8 cellular contexts compared by ENCODE assay signal in the genomic region with DNA sequence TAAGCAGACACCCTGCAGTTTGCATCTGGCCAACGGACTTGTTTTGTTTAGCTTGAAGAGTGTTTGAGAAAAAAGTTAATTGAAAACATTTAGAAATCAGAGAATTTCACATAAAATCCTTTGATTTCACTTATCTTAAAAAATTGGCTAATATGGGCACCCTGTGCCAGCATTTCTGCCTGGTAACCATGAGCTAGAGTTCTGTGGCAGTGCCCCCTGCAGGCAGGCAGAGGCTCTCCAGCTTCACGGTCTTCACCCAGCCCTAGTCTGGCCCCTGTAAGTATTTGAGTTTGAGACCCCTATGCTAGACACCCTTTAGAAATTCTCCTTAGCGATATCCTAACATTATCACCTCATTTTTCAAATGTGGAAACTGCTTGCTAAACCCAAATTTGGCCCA. TPM values are rescaled to one million over a fixed set of nuclear protein-coding genes. Genes with fewer than 3 reads are reported as not detected.
DNase-seq lines count a peak whose midpoint lies in the region; ATAC-seq and TF ChIP-seq lines count a peak whose summit lies in the region.

No MANE protein-coding gene starts in this region.

- WGBS in iPS DF 6.9 (ENCODE audit: insufficient coverage, insufficient read length) = no CpG with 5 or more reads among the region's 3 CpGs

- no peak for ATAC-seq in Right ventricle myocardium superior (ENCODE audit: poor library complexity)
- ATAC-seq in upper lobe of right lung = peak; percentile 84
- ATAC-seq in HG03045 (IDR thresholded peaks at IDR 0.05; ENCODE audit: unreplicated experiment) = no peak
- no peak for ATAC-seq in GM18520 (IDR thresholded peaks at IDR 0.05; ENCODE audit: unreplicated experiment)

- H3K27me3 ChIP-seq in right atrium auricular region (no peaks in the 10 kb centered on the region), iPS DF 6.9 (ENCODE audit: control insufficient read depth, insufficient read depth, low read length) (no peaks in the 10 kb centered on the region), upper lobe of right lung (no peaks in the 10 kb centered on the region)

- intact Hi-C loops in Right ventricle myocardium superior (cut with DNase I) = no loop called here
- intact Hi-C loops in upper lobe of right lung (cut with DNase I) = no loop called here

- TF ChIP-seq CTCF in right atrium auricular region (IDR thresholded peaks at IDR 0.05) (peak; percentile 24 to 54), upper lobe of right lung (IDR thresholded peaks at IDR 0.05) (peak; percentile 67)

- DNase-seq in right atrium auricular region (ENCODE audit: low spot score) (no peak), Right ventricle myocardium superior (no peak), UCSD-AML1 (lab: John Stamatoyannopoulos, UW; ENCODE audit: unreplicated experiment) (peak; percentile 30), iPS DF 6.9 (ENCODE audit: low read depth, low spot score) (peak; percentile 35), upper lobe of right lung (no peak), NCI-H2107 treated with DMSO at 0.1 percent for 48 hours (lab: John Stamatoyannopoulos, UW; ENCODE audit: unreplicated experiment) (no peak)

- no peak overlapping the region for H3K27ac ChIP-seq in right atrium auricular region
- H3K27ac ChIP-seq in iPS DF 6.9 (ENCODE audit: low read length) = no peak overlapping the region
- no peak overlapping the region for H3K27ac ChIP-seq in upper lobe of right lung

- H3K4me1 ChIP-seq in right atrium auricular region (no peaks in the 10 kb centered on the region), iPS DF 6.9 (ENCODE audit: control insufficient read depth, insufficient read depth, low read length) (no peaks in the 10 kb centered on the region), upper lobe of right lung (no peaks in the 10 kb centered on the region)

- H3K36me3 ChIP-seq in right atrium auricular region = no peaks in the 10 kb centered on the region
- no peaks in the 10 kb centered on the region for H3K36me3 ChIP-seq in iPS DF 6.9 (ENCODE audit: control insufficient read depth, insufficient read depth, low read length)
- no peaks in the 10 kb centered on the region for H3K36me3 ChIP-seq in upper lobe of right lung

- H3K9me3 ChIP-seq in right atrium auricular region (no peaks in the 10 kb centered on the region), iPS DF 6.9 (ENCODE audit: control insufficient read depth, insufficient read depth, low read length) (no peaks in the 10 kb centered on the region), upper lobe of right lung (no peaks in the 10 kb centered on the region)

- H3K4me3 ChIP-seq in right atrium auricular region (no peak overlapping the region), iPS DF 6.9 (ENCODE audit: low read length) (no peak overlapping the region), upper lobe of right lung (no peak overlapping the region)

RNA-seq across cellular contexts. Expression of a gene that starts 18.8 kb away (rescaled TPM):
- 1 to 10 TPM; 1.8 to 6.2 TPM for total RNA-seq in right atrium auricular region
- 4.6 TPM for total RNA-seq in Right ventricle myocardium superior
- total RNA-seq in upper lobe of right lung = 13.5 TPM

Comparison
In these comparisons a context has a peak if more than half of its experiments do, and no peak if none do; other contexts are left out.
1. DNase-seq: peak in UCSD-AML1 (single experiment) and iPS DF 6.9 (single experiment); none in right atrium auricular region (single experiment), Right ventricle myocardium superior (single experiment), upper lobe of right lung (single experiment) and NCI-H2107 treated with DMSO at 0.1 percent for 48 hours (single experiment).